In genomic region chr1:167263784-167264464, GRCh38 we compare ENCODE assay signal across 11 cellular contexts. TPM values are rescaled to one million over a fixed set of nuclear protein-coding genes. Genes with fewer than 3 reads are reported as not detected.
DNase-seq lines count a peak whose midpoint lies in the region; ATAC-seq and TF ChIP-seq lines count a peak whose summit lies in the region.
"Had no signal": no experiment of that assay in that cellular context is flagged by ENCODE, and none has a peak within 500 bp of the region (broad histone marks: within the 10 kb centered on the region; RNA-seq: fewer than 3 reads in every experiment).

No MANE protein-coding gene starts in this region.

- POLR2A ChIA-PET in PC-9 (lab: Charles Lee; ENCODE audit: unreplicated experiment) (no interaction called here), RWPE1 (lab: Yijun Ruan, JAX; ENCODE audit: low non-redundant PET) (no interaction called here), MCF 10A (lab: Yijun Ruan, JAX) (interaction anchor here (1.1 to 3.2 kb wide), 2 partner anchors 19 to 43 kb away, joined by 3 to 26 read pairs; partner anchors contain the start of gene POU2F1)

- H3K27ac ChIP-seq in PC-9 (peak overlapping the region; percentile 31; the same call in 1 of the 2 replicates), RWPE1 (no peak overlapping the region)

- intact Hi-C loops in PC-9 (cut with micrococcal nuclease; ENCODE audit: unreplicated experiment) (no loop called here), MCF 10A (cut with micrococcal nuclease) (no loop called here)

- no peaks in the 10 kb centered on the region; the same call in 1 of the 2 replicates for H4K20me1 ChIP-seq in PC-9 (ENCODE audit: insufficient read depth)

- H2AFZ ChIP-seq in PC-9 = no peak overlapping the region

- H3K27me3 ChIP-seq in PC-9 (ENCODE audit: insufficient read depth, low read depth) = no peaks in the 10 kb centered on the region

- TF ChIP-seq CTCF in PC-9 (conservative IDR thresholded peaks at IDR 0.05) (no peak), RWPE1 (conservative IDR thresholded peaks at IDR 0.05; ENCODE audit: low read depth) (no peak), MCF 10A (IDR thresholded peaks at IDR 0.05; ENCODE audit: unreplicated experiment) (no peak)

- H3K27ac Mint-ChIP-seq in MCF 10A (ENCODE audit: low read depth, unreplicated experiment) = no peak overlapping the region
- H3K27ac Mint-ChIP-seq: stimulated activated effector memory CD8-positive, alpha-beta T cell treated with anti-CD3 and anti-CD28 coated beads, Interleukin-12 subunit alpha, Interleukin-12 subunit beta, amount 100 ng/mL, for 72 hours had no signal

- H3K4me2 ChIP-seq in PC-9 = no peak overlapping the region

- no peaks in the 10 kb centered on the region for H3K27me3 Mint-ChIP-seq in MCF 10A (ENCODE audit: insufficient read depth, unreplicated experiment)

- no peaks in the 10 kb centered on the region for H3K36me3 Mint-ChIP-seq in MCF 10A (ENCODE audit: insufficient read depth, unreplicated experiment)
- H3K36me3 Mint-ChIP-seq: stimulated activated effector memory CD8-positive, alpha-beta T cell treated with anti-CD3 and anti-CD28 coated beads, Interleukin-12 subunit alpha, Interleukin-12 subunit beta, amount 100 ng/mL, for 72 hours had no signal

- H3K4me1 Mint-ChIP-seq in MCF 10A (ENCODE audit: insufficient read depth, unreplicated experiment) = peaks cover 4% of the 10 kb centered on the region

- no peak overlapping the region for H3K4me3 Mint-ChIP-seq in MCF 10A (ENCODE audit: unreplicated experiment)
- H3K4me3 Mint-ChIP-seq: stimulated activated effector memory CD8-positive, alpha-beta T cell treated with anti-CD3 and anti-CD28 coated beads, Interleukin-12 subunit alpha, Interleukin-12 subunit beta, amount 100 ng/mL, for 72 hours had no signal

- BruUV-seq in PC-9 (replicated peaks; lab: Mats Ljungman, UMichigan) (no TSS peak), MCF 10A (replicated peaks; lab: Mats Ljungman, UMichigan) (no TSS peak)

- no peaks in the 10 kb centered on the region for H3K9me2 ChIP-seq in PC-9 (ENCODE audit: insufficient read depth)

- H3K79me2 ChIP-seq in PC-9 (ENCODE audit: low read depth) = peaks cover 74% of the 10 kb centered on the region

- no peak overlapping the region for H3K4me3 ChIP-seq in PC-9

- no peaks in the 10 kb centered on the region for H3K9me3 ChIP-seq in PC-9 (ENCODE audit: insufficient read depth, low read depth)

- no peaks in the 10 kb centered on the region; the same call in none of the 2 replicates for H3F3A ChIP-seq in PC-9 (ENCODE audit: insufficient read depth, low read depth)

- H3K36me3 ChIP-seq in PC-9 (ENCODE audit: low read depth) = no peaks in the 10 kb centered on the region

- peaks cover 12% of the 10 kb centered on the region; the same call in 1 of the 2 replicates for H3K4me1 ChIP-seq in PC-9 (replicated peaks; ENCODE audit: insufficient read depth)

- peak; percentile 50 for ATAC-seq in HG02678 (IDR thresholded peaks at IDR 0.05; ENCODE audit: unreplicated experiment)
- ATAC-seq: stimulated activated effector memory CD8-positive, alpha-beta T cell treated with anti-CD3 and anti-CD28 coated beads, Interleukin-12 subunit alpha, Interleukin-12 subunit beta, amount 100 ng/mL, for 72 hours had no signal

- no peaks in the 10 kb centered on the region for H3K9me3 Mint-ChIP-seq in MCF 10A (ENCODE audit: unreplicated experiment)
- H3K9me3 Mint-ChIP-seq: stimulated activated effector memory CD8-positive, alpha-beta T cell treated with anti-CD3 and anti-CD28 coated beads, Interleukin-12 subunit alpha, Interleukin-12 subunit beta, amount 100 ng/mL, for 72 hours had no signal

- DNase-seq in NCI-H2029 (lab: John Stamatoyannopoulos, UW) (peak; percentile 30), NCI-H2029 treated with DMSO at 0.1 percent for 48 hours (lab: John Stamatoyannopoulos, UW) (no peak), PC-9 (peak in 1 of 2 experiments; percentile 39), medulla oblongata (ENCODE audit: extremely low spot score) (peak; percentile 22), RWPE1 (ENCODE audit: low spot score) (no peak), anterior cingulate cortex (lab: John Stamatoyannopoulos, UW) (no peak), MCF 10A (ENCODE audit: unreplicated experiment) (no peak)
- DNase-seq: activated CD4-positive, alpha-beta T cell treated with anti-CD3 and anti-CD28 coated beads for 48 hours; kidney had no signal

- CTCF ChIA-PET in PC-9 (lab: Charles Lee) (no interaction called here), RWPE1 (lab: Yijun Ruan, JAX) (no interaction called here), MCF 10A (lab: Yijun Ruan, JAX) (interaction anchor here (0.6 to 12.4 kb wide), 17 partner anchors 9 to 534 kb away, joined by 3 to 232 read pairs (median 6); partner anchors contain the start of gene POU2F1)

RNA-seq across cellular contexts. Expression of gene POU2F1, which starts 43.2 kb away (rescaled TPM):
- total RNA-seq in PC-9 (2021) (16.6 and 28.5 TPM in 2 replicates), MCF 10A (2022) (11.6 and 16.7 TPM in 2 replicates)

Comparison
In these comparisons a context has a peak if more than half of its experiments do, and no peak if none do; other contexts are left out.
1. DNase-seq: peak in NCI-H2029 (single experiment) and medulla oblongata (single experiment); none in NCI-H2029 treated with DMSO at 0.1 percent for 48 hours (single experiment), RWPE1 (single experiment), anterior cingulate cortex (0 of 58) and MCF 10A (single experiment).